In the genomic region with DNA sequence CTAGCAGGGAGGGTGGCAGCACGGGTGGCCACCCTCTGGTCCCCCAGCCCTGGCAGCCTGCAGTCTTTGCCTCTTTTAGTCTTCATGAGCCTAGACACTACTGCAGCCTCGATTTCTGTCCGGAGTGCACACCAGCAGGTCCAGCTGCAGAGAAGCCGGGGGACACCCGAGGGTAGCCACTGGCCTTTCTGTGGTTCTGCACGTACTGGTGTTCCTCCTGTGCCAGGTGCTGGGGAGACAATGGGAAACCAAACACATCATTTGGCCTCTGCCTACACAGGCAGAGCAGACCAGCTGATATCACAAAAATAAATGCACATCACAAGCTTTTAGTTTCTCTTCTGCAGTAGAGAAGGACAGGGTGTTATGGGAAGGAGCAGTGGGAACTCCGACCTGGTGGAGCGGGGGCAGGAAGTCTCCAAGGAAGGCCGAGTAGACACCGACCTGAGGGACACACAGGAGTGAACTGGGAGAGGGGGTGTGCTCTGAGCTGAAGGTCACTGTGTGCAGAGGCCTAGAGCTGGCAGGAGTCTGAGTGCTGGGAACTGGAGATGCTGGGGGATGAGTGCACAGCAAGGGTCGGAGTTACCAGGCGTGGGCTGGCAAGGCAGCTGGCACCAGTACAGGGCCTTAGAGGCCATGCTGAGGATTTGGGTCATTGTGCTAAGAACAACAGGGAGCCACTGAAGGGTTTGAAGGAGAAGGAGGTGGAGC, we compare ENCODE assay signal across 23 cellular contexts. TPM values are rescaled to one million over a fixed set of nuclear protein-coding genes. Genes with fewer than 3 reads are reported as not detected.
A peak's percentile ranks its signal among the peaks of the same experiment; 100 is the strongest.
DNase-seq lines count a peak whose midpoint lies in the region; ATAC-seq and TF ChIP-seq lines count a peak whose summit lies in the region.
"Had no signal": no experiment of that assay in that cellular context is flagged by ENCODE, and none has a peak within 500 bp of the region (broad histone marks: within the 10 kb centered on the region; RNA-seq: fewer than 3 reads in every experiment).

No MANE protein-coding gene starts in this region.

- peak; percentile 53 for ATAC-seq in Right ventricle myocardium superior (ENCODE audit: poor library complexity)
- no peak for ATAC-seq in right cardiac atrium
- no peak for ATAC-seq in HG02678 (IDR thresholded peaks at IDR 0.05; ENCODE audit: unreplicated experiment)
- no peak for ATAC-seq in HG02870 (IDR thresholded peaks at IDR 0.05; ENCODE audit: unreplicated experiment)
- ATAC-seq: activated naive CD8-positive, alpha-beta T cell treated with anti-CD3 and anti-CD28 coated beads, Interleukin-2, amount 50 U/mL, for 24 hours had no signal

- H3K4me3 Mint-ChIP-seq in osteocyte (ENCODE audit: unreplicated experiment): no peak overlapping the region
- no peak overlapping the region for H3K4me3 Mint-ChIP-seq in MCF 10A (ENCODE audit: unreplicated experiment)
- H3K4me3 Mint-ChIP-seq: activated naive CD8-positive, alpha-beta T cell treated with anti-CD3 and anti-CD28 coated beads, Interleukin-2, amount 50 U/mL, for 24 hours; CD4-positive, alpha-beta T cell; HFFc6 had no signal

- H3K4me1 ChIP-seq in right cardiac atrium (ENCODE audit: control insufficient read depth, insufficient read depth, low read length): no peaks in the 10 kb centered on the region

- H3K9me3 ChIP-seq in right cardiac atrium (ENCODE audit: control insufficient read depth, low read length): no peaks in the 10 kb centered on the region
- H3K9me3 ChIP-seq: esophagus muscularis mucosa, neutrophil had no signal

- BruUV-seq in MCF 10A (replicated peaks; lab: Mats Ljungman, UMichigan): no TSS peak

- H3K27me3 Mint-ChIP-seq in osteocyte (ENCODE audit: unreplicated experiment): no peaks in the 10 kb centered on the region
- no peaks in the 10 kb centered on the region for H3K27me3 Mint-ChIP-seq in MCF 10A (ENCODE audit: insufficient read depth, unreplicated experiment)
- H3K27me3 Mint-ChIP-seq: activated naive CD8-positive, alpha-beta T cell treated with anti-CD3 and anti-CD28 coated beads, Interleukin-2, amount 50 U/mL, for 24 hours; CD4-positive, alpha-beta T cell had no signal

- CTCF ChIA-PET in MCF 10A (lab: Yijun Ruan, JAX): interaction anchor here (0.6 to 15.6 kb wide), 8 partner anchors 11 to 234 kb away, joined by 3 to 287 read pairs (median 6); no protein-coding TSS in a partner anchor

- H3K27ac ChIP-seq in right cardiac atrium (ENCODE audit: low read length) (no peak overlapping the region), caudate nucleus (ENCODE audit: low read depth, low read length) (peak overlapping the region; percentile 37)
- H3K27ac ChIP-seq: HL-60, neutrophil had no signal

- TF ChIP-seq CTCF in osteocyte (IDR thresholded peaks at IDR 0.05) (no peak), MCF 10A (IDR thresholded peaks at IDR 0.05; ENCODE audit: unreplicated experiment) (no peak)

- WGBS in right cardiac atrium: 86% methylated on average over 12 of the region's 12 CpGs

- H3K27me3 ChIP-seq in right cardiac atrium (ENCODE audit: control insufficient read depth, insufficient read depth): no peaks in the 10 kb centered on the region
- H3K27me3 ChIP-seq: esophagus muscularis mucosa, neutrophil had no signal

- POLR2A ChIA-PET in MCF 10A (lab: Yijun Ruan, JAX): interaction anchor here (0.5 to 0.9 kb wide), 2 partner anchors 48 to 53 kb away, joined by 3 to 4 read pairs; no protein-coding TSS in a partner anchor

- DNase-seq in Right ventricle myocardium superior: no peak
- DNase-seq in right cardiac atrium: no peak
- DNase-seq in caudate nucleus (lab: John Stamatoyannopoulos, UW): no peak
- DNase-seq in osteocyte (ENCODE audit: extremely low spot score, unreplicated experiment): no peak
- no peak for DNase-seq in GM19238 (ENCODE audit: insufficient read length, low spot score)
- DNase-seq in MCF 10A (ENCODE audit: unreplicated experiment): no peak
- DNase-seq: activated CD4-positive, CD25-positive, alpha-beta regulatory T cell; activated naive CD8-positive, alpha-beta T cell treated with anti-CD3 and anti-CD28 coated beads, Interleukin-2, amount 50 U/mL, for 24 hours; CD4-positive, alpha-beta T cell; DMS79; HFFc6; MM.1S; NCI-H1436 treated with DMSO at 0.1 percent for 48 hours; NCI-H2171 treated with DMSO at 0.1 percent for 48 hours; NCI-H526 treated with DMSO at 0.1 percent for 48 hours; retina; SIG-M5; stimulated activated naive CD4-positive, alpha-beta T cell had no signal

- peaks cover 27% of the 10 kb centered on the region for H3K36me3 Mint-ChIP-seq in osteocyte (ENCODE audit: unreplicated experiment)
- peaks cover 47% of the 10 kb centered on the region for H3K36me3 Mint-ChIP-seq in MCF 10A (ENCODE audit: insufficient read depth, unreplicated experiment)

- H3K4me1 Mint-ChIP-seq in osteocyte (ENCODE audit: unreplicated experiment) (peaks cover 2% of the 10 kb centered on the region), MCF 10A (ENCODE audit: insufficient read depth, unreplicated experiment) (no peaks in the 10 kb centered on the region)

- H3K4me3 ChIP-seq in right cardiac atrium (ENCODE audit: low read length): no peak overlapping the region
- H3K4me3 ChIP-seq: esophagus muscularis mucosa had no signal

- H3K27ac Mint-ChIP-seq in osteocyte (ENCODE audit: unreplicated experiment) (peak overlapping the region; percentile 49), MCF 10A (ENCODE audit: low read depth, unreplicated experiment) (no peak overlapping the region)
- H3K27ac Mint-ChIP-seq: activated naive CD8-positive, alpha-beta T cell treated with anti-CD3 and anti-CD28 coated beads, Interleukin-2, amount 50 U/mL, for 24 hours; CD4-positive, alpha-beta T cell; HFFc6 had no signal

- H3K9me3 Mint-ChIP-seq in osteocyte (ENCODE audit: unreplicated experiment) (no peaks in the 10 kb centered on the region), MCF 10A (ENCODE audit: unreplicated experiment) (no peaks in the 10 kb centered on the region)
- H3K9me3 Mint-ChIP-seq: activated naive CD8-positive, alpha-beta T cell treated with anti-CD3 and anti-CD28 coated beads, Interleukin-2, amount 50 U/mL, for 24 hours; CD4-positive, alpha-beta T cell; HFFc6 had no signal

- intact Hi-C loops in Right ventricle myocardium superior (cut with DNase I): loop anchor here (2.0 kb wide), 1 partner anchor 52 kb away; no protein-coding TSS in a partner anchor
- intact Hi-C loops in right cardiac atrium (cut with DNase I): loop anchor here (2.0 to 5.0 kb wide), 4 partner anchors 50 to 235 kb away; no protein-coding TSS in a partner anchor
- intact Hi-C loops in MCF 10A (cut with micrococcal nuclease): no loop called here

RNA-seq across cellular contexts. Expression of gene GPT2, which starts 23.1 kb away (rescaled TPM):
- total RNA-seq in Right ventricle myocardium superior (22.9 TPM), right cardiac atrium (1 to 10 TPM; 4.0 to 5.8 (median 4.6) TPM), osteocyte (30.5 and 35.0 TPM in 2 replicates), MCF 10A (2022) (44.7 and 60.6 TPM in 2 replicates)
- polyA plus RNA-seq in right cardiac atrium: 6.8 TPM
